Comparison of ENCODE assay signal across 16 cellular contexts in genomic region chr6:1594495-1595200, GRCh38.
"Had no signal": no experiment of that assay in that cellular context is flagged by ENCODE, and none has a peak within 500 bp of the region (broad histone marks: within the 10 kb centered on the region; RNA-seq: fewer than 3 reads in every experiment).

No MANE protein-coding gene starts in this region.

- H3K4me1 ChIP-seq: pancreas had no signal

- H3K9me3 ChIP-seq: gastroesophageal sphincter, left ventricle myocardium inferior, pancreas, tibial nerve had no signal

- H3K4me3 ChIP-seq: gastroesophageal sphincter, left ventricle myocardium inferior, pancreas, tibial nerve had no signal

- DNase-seq: activated CD4-positive, alpha-beta memory T cell treated with anti-CD3 and anti-CD28 coated beads for 36 hours; activated CD4-positive, alpha-beta T cell treated with anti-CD3 and anti-CD28 coated beads for 1 hour; activated CD8-positive, alpha-beta memory T cell treated with anti-CD3 and anti-CD28 coated beads, Interleukin-2, amount 50 U/mL, for 4 hours; activated naive CD4-positive, alpha-beta T cell; activated T-cell treated with anti-CD3 and anti-CD28 coated beads, Interleukin-2, amount 50 U/mL, for 72 hours; central memory CD4-positive, alpha-beta T cell; effector memory CD4-positive, alpha-beta T cell; left ventricle myocardium inferior; mesenchymal stem cell; pancreas; retina; stimulated activated CD4-positive, alpha-beta T cell treated with anti-CD3 and anti-CD28 coated beads, Interleukin-4, amount 100 ng/mL, for 4 hours; T-cell; T1000 had no signal

- ATAC-seq: activated T-cell treated with anti-CD3 and anti-CD28 coated beads, Interleukin-2, amount 50 U/mL, for 72 hours; gastroesophageal sphincter; pancreas had no signal

- H3K27ac ChIP-seq: gastroesophageal sphincter, left ventricle myocardium inferior, pancreas, tibial nerve had no signal

- H3K36me3 ChIP-seq: gastroesophageal sphincter, left ventricle myocardium inferior, pancreas, tibial nerve had no signal
